In the genomic region with DNA sequence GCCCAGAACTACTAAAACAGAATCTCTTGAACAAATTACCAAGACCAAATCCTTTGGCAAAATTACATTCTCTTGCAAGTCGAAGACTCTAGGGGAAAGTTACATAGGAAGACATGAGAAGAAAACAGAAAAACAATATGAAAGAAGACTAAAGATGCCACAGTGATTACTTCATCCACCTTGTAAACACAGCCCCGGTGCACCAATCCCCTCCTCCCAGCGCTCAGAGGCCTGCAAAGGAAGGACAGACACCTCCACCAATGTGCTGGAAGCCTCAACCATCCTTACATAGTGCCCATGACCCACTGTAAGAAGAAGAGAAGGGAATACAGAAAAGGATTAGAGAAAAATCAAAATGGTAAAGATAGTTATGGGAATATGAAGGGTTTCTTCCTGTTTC, we compare ENCODE assay signal across 21 cellular contexts.
"Had no signal": no experiment of that assay in that cellular context is flagged by ENCODE, and none has a peak within 500 bp of the region (broad histone marks: within the 10 kb centered on the region; RNA-seq: fewer than 3 reads in every experiment).

No MANE protein-coding gene starts in this region.

- H3K36me3 Mint-ChIP-seq: activated naive CD8-positive, alpha-beta T cell treated with anti-CD3 and anti-CD28 coated beads for 36 hours; natural killer cell had no signal

- H3K27ac Mint-ChIP-seq: activated B cell treated with CpG ODN at 0.5 μM for 24 hours; activated CD4-positive, alpha-beta T cell treated with anti-CD3 and anti-CD28 coated beads for 36 hours; activated naive CD8-positive, alpha-beta T cell treated with anti-CD3 and anti-CD28 coated beads for 36 hours; natural killer cell had no signal

- H3K9me3 Mint-ChIP-seq: activated B cell treated with CpG ODN at 0.5 μM for 24 hours; activated naive CD8-positive, alpha-beta T cell treated with anti-CD3 and anti-CD28 coated beads for 36 hours; activated T-cell treated with anti-CD3 and anti-CD28 coated beads, Interleukin-2, amount 50 U/mL, for 4 hours had no signal

- ATAC-seq: activated CD4-positive, alpha-beta T cell treated with anti-CD3 and anti-CD28 coated beads for 36 hours; activated T-cell treated with anti-CD3 and anti-CD28 coated beads, Interleukin-2, amount 50 U/mL, for 4 hours; heart left ventricle; left lung; natural killer cell had no signal

- H3K4me3 ChIP-seq: coronary artery, heart left ventricle, left lung, lung, spleen, upper lobe of left lung had no signal

- H3K9me3 ChIP-seq: heart left ventricle, left lung, spleen, upper lobe of left lung had no signal

- H3K27ac ChIP-seq: coronary artery, epithelial cell of prostate, left lung, spleen, upper lobe of left lung had no signal

- H3K4me1 ChIP-seq: left lung, spleen, upper lobe of left lung had no signal

- H3K4me3 Mint-ChIP-seq: activated B cell treated with CpG ODN at 0.5 μM for 24 hours; activated CD4-positive, alpha-beta T cell treated with anti-CD3 and anti-CD28 coated beads for 36 hours; activated naive CD8-positive, alpha-beta T cell treated with anti-CD3 and anti-CD28 coated beads for 36 hours; activated T-cell treated with anti-CD3 and anti-CD28 coated beads, Interleukin-2, amount 50 U/mL, for 4 hours; natural killer cell had no signal

- FAIRE-seq: bronchial epithelial cell had no signal

- H3K4me1 Mint-ChIP-seq: activated B cell treated with CpG ODN at 0.5 μM for 24 hours; activated CD4-positive, alpha-beta T cell treated with anti-CD3 and anti-CD28 coated beads for 36 hours; activated naive CD8-positive, alpha-beta T cell treated with anti-CD3 and anti-CD28 coated beads for 36 hours; natural killer cell had no signal

- H3K27me3 Mint-ChIP-seq: activated B cell treated with CpG ODN at 0.5 μM for 24 hours had no signal

- H3K36me3 ChIP-seq: heart left ventricle, left lung, spleen, upper lobe of left lung had no signal

- DNase-seq: activated B cell treated with CpG ODN at 0.5 μM for 24 hours; activated CD4-positive, alpha-beta T cell treated with anti-CD3 and anti-CD28 coated beads for 36 hours; activated CD4-positive, alpha-beta T cell treated with anti-CD3 and anti-CD28 coated beads, Interleukin-2, amount 50 U/mL, for 48 hours; activated CD8-positive, alpha-beta memory T cell treated with anti-CD3 and anti-CD28 coated beads, Interleukin-2, amount 50 U/mL, for 48 hours; activated naive CD4-positive, alpha-beta T cell treated with Interleukin-2 at 50 U/mL for 16 hours; activated naive CD8-positive, alpha-beta T cell treated with anti-CD3 and anti-CD28 coated beads for 36 hours; activated T-cell treated with anti-CD3 and anti-CD28 coated beads, Interleukin-2, amount 50 U/mL, for 4 hours; cerebellar nuclear complex; heart left ventricle; left lung; midbrain; natural killer cell; spleen; stimulated activated CD4-positive, alpha-beta T cell treated with anti-CD3 and anti-CD28 coated beads, Interleukin-4, amount 100 ng/mL, for 24 hours; stimulated activated naive CD4-positive, alpha-beta T cell treated with Interleukin-2 at 50 U/mL for 16 hours; T-helper 9 cell; upper lobe of left lung had no signal

- H3K27me3 ChIP-seq: heart left ventricle, spleen, upper lobe of left lung had no signal
